ENCODE assay signal across 8 cellular contexts in the genomic region with DNA sequence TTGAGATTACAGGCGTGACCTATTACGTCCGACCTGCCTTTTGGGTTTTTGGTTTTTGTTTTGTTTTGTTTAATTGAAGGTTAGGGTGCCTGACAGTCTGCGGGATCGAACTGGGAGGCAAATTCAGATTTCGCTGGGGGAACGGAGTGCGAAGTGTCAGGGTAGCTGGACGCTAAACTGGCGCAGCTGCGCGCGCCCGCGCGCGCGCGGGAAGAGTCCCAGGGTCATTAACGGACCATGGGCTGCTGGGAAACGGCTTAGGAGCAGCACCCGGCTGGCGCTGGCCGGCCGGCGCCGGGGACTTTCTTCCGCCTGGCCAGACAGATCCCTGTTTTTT. TPM values are rescaled to one million over a fixed set of nuclear protein-coding genes. Genes with fewer than 3 reads are reported as not detected.
A peak's percentile ranks its signal among the peaks of the same experiment; 100 is the strongest.
DNase-seq lines count a peak whose midpoint lies in the region; ATAC-seq and TF ChIP-seq lines count a peak whose summit lies in the region.

No MANE protein-coding gene starts in this region.

- ATAC-seq in HG03457 (IDR thresholded peaks at IDR 0.05; ENCODE audit: unreplicated experiment) = no peak

- DNase-seq in D341Med (ENCODE audit: low spot score) = peak; percentile 93
- peak; percentile 72 for DNase-seq in H4 (ENCODE audit: low spot score)
- DNase-seq in NCI-H146 treated with DMSO at 0.1 percent for 48 hours (lab: John Stamatoyannopoulos, UW; ENCODE audit: unreplicated experiment) = peak; percentile 83
- peak in 3 of 5 donors; percentile 27 to 86 (median 50) for DNase-seq in T-helper 1 cell
- DNase-seq in choroid plexus epithelial cell (ENCODE audit: low read depth) = peak; percentile 86
- DNase-seq in kidney tubule cell (ENCODE audit: low spot score) = peak; percentile 90
- DNase-seq in stimulated activated CD4-positive, alpha-beta T cell treated with anti-CD3 and anti-CD28 coated beads, Interleukin-2, amount 100 ng/mL, for 24 hours = peak; percentile 69 to 81

- H3K4me3 ChIP-seq in choroid plexus epithelial cell (ENCODE audit: low read depth, low read length) = peak overlapping the region; percentile 97

- no peak for TF ChIP-seq CTCF in choroid plexus epithelial cell (conservative IDR thresholded peaks at IDR 0.05; ENCODE audit: low read depth, low read length)

RNA-seq across cellular contexts. Expression of gene HSPA1B, which starts 6.8 kb away (rescaled TPM):
- total RNA-seq in H4 (2014; rRNA removed; shearing (Covaris generic)) = 84.4 and 109 TPM in 2 replicates

RNA-seq across cellular contexts. Expression of gene HSPA1A, which starts 19.0 kb away (rescaled TPM):
- total RNA-seq in H4 (2014; rRNA removed; shearing (Covaris generic)) = 29.8 and 31.5 TPM in 2 replicates

RNA-seq across cellular contexts. Expression of gene HSPA1L, which starts 19.3 kb away (rescaled TPM):
- total RNA-seq in H4 (2014; rRNA removed; shearing (Covaris generic)) = 0.85 and 1.0 TPM in 2 replicates

RNA-seq across cellular contexts. Expression of gene LSM2, which starts 27.6 kb away (rescaled TPM):
- 108 and 123 TPM in 2 replicates for total RNA-seq in H4 (2014; rRNA removed; shearing (Covaris generic))

RNA-seq across cellular contexts. Expression of gene NEU1, which starts 28.3 kb away (rescaled TPM):
- total RNA-seq in H4 (2014; rRNA removed; shearing (Covaris generic)) = 91.5 and 101 TPM in 2 replicates
